ENCODE assay signal across 8 cellular contexts in the genomic region with DNA sequence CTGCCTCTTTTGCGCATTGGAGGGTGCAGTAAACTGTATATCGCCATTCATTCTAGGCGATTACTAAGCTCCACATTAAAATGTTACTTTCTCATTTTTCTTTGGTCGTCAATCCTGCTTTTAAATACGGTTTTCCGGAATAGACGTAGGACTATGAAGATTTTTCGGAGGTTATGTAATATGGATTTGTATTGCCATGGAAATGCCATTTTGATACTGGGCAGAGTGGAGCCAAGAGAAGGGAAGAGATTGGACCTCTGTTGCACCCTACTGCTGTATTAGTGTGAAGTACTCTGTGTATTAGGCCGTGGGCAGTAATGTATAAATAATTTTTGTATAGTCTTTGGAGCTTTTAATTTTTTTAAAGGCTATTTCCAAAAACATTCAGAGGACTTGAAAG. TPM values are rescaled to one million over a fixed set of nuclear protein-coding genes. Genes with fewer than 3 reads are reported as not detected.
DNase-seq lines count a peak whose midpoint lies in the region; ATAC-seq, FAIRE-seq and TF ChIP-seq lines count a peak whose summit lies in the region.

No MANE protein-coding gene starts in this region.

- no peaks in the 10 kb centered on the region for H3K27me3 Mint-ChIP-seq in activated CD4-positive, alpha-beta T cell treated with anti-CD3 and anti-CD28 coated beads, Interleukin-2, amount 10 ng/mL, durations not matched to agents 7 days and 5 days

- H3K9me1 ChIP-seq in endothelial cell of umbilical vein (replicated peaks; ENCODE audit: control insufficient read depth, extremely low read depth, insufficient read depth, low read length) = no peaks in the 10 kb centered on the region

- no peak overlapping the region for H3K4me3 Mint-ChIP-seq in activated CD4-positive, alpha-beta T cell treated with anti-CD3 and anti-CD28 coated beads, Interleukin-2, amount 10 ng/mL, durations not matched to agents 7 days and 5 days

- no peak for DNase-seq in NB4 (ENCODE audit: low read depth)
- DNase-seq in endothelial cell of umbilical vein (ENCODE audit: low read depth, low spot score) = peak; percentile 50
- DNase-seq in NCI-H146 (lab: John Stamatoyannopoulos, UW) = no peak
- no peak for DNase-seq in activated CD4-positive, alpha-beta T cell treated with anti-CD3 and anti-CD28 coated beads, Interleukin-2, amount 10 ng/mL, durations not matched to agents 7 days and 5 days
- DNase-seq in posterior vena cava (ENCODE audit: low spot score) = no peak

- H3K9ac ChIP-seq in endothelial cell of umbilical vein (replicated peaks; ENCODE audit: extremely low read depth, insufficient read depth, low read length) (peak overlapping the region; percentile 97), parathyroid adenoma (peak overlapping the region; percentile 81)

- H3K4me1 ChIP-seq in DOHH2 (ENCODE audit: control insufficient read depth, low read length) (peaks cover 39% of the 10 kb centered on the region), endothelial cell of umbilical vein (ENCODE audit: control insufficient read depth, extremely low read depth, insufficient read depth, low read length) (peaks cover 9% of the 10 kb centered on the region), parathyroid adenoma (peaks cover 8% of the 10 kb centered on the region)

- TF ChIP-seq CTCF in DOHH2 (IDR thresholded peaks at IDR 0.05; ENCODE audit: low read depth, low read length, poor library complexity, severe bottlenecking) (no peak), NB4 (IDR thresholded peaks at IDR 0.05; ENCODE audit: low read depth, low read length) (no peak), endothelial cell of umbilical vein (IDR thresholded peaks at IDR 0.05; ENCODE audit: extremely low read depth in 1 of 2, insufficient read depth in 1 of 2, low read depth in 1 of 2, low read length in 2 of 2) (no peak), parathyroid adenoma (IDR thresholded peaks at IDR 0.05) (no peak)

- H3K27me3 ChIP-seq in DOHH2 (ENCODE audit: control insufficient read depth, low read length) = no peaks in the 10 kb centered on the region
- H3K27me3 ChIP-seq in endothelial cell of umbilical vein (ENCODE audit: control insufficient read depth in 2 of 2, insufficient read depth in 2 of 2, low read length in 2 of 2) = no peaks in the 10 kb centered on the region
- H3K27me3 ChIP-seq in parathyroid adenoma (ENCODE audit: control insufficient read depth, insufficient read depth, low read length) = no peaks in the 10 kb centered on the region

- peaks cover 28% of the 10 kb centered on the region for H3K36me3 Mint-ChIP-seq in activated CD4-positive, alpha-beta T cell treated with anti-CD3 and anti-CD28 coated beads, Interleukin-2, amount 10 ng/mL, durations not matched to agents 7 days and 5 days (ENCODE audit: low read depth)

- peak; percentile 70 for FAIRE-seq in endothelial cell of umbilical vein (lab: Jason Lieb, UNC)

- peak overlapping the region; percentile 77 for H3K27ac ChIP-seq in DOHH2 (ENCODE audit: low read depth, low read length)
- H3K27ac ChIP-seq in endothelial cell of umbilical vein (ENCODE audit: insufficient read depth, low read depth, low read length) = peak overlapping the region; percentile 72
- H3K27ac ChIP-seq in parathyroid adenoma = peak overlapping the region; percentile 92

- H2AFZ ChIP-seq in endothelial cell of umbilical vein (ENCODE audit: low read depth, low read length) (no peak overlapping the region), parathyroid adenoma (peak overlapping the region; percentile 93)

- BruUV-seq in endothelial cell of umbilical vein (replicated peaks; lab: Mats Ljungman, UMichigan) = TSS peak; percentile 40

- POLR2A ChIA-PET in endothelial cell of umbilical vein (lab: Charles Lee) = interaction anchor here (0.5 to 2.7 kb wide), 2 partner anchors 30 to 32 kb away, joined by 3 to 22 read pairs; a partner anchor contains a TSS
- POLR2A ChIA-PET in activated CD4-positive, alpha-beta T cell treated with anti-CD3 and anti-CD28 coated beads, Interleukin-2, amount 10 ng/mL, durations not matched to agents 7 days and 5 days (lab: Charles Lee) = interaction anchor here (0.6 to 1.1 kb wide), 2 partner anchors 134 to 641 kb away, joined by 3 to 4 read pairs; no protein-coding TSS in a partner anchor

- H3K36me3 ChIP-seq in DOHH2 (ENCODE audit: control insufficient read depth, low read length) (peaks cover 54% of the 10 kb centered on the region), endothelial cell of umbilical vein (ENCODE audit: control insufficient read depth in 2 of 2, extremely low read depth in 1 of 2, insufficient read depth in 2 of 2, low read length in 2 of 2) (peaks cover 0 to 3% of the 10 kb centered on the region in 2 experiments), parathyroid adenoma (ENCODE audit: control insufficient read depth, insufficient read depth, low read length) (no peaks in the 10 kb centered on the region)

- H3K79me2 ChIP-seq in DOHH2 (ENCODE audit: control insufficient read depth, low read length) (peaks cover 69% of the 10 kb centered on the region), endothelial cell of umbilical vein (ENCODE audit: control insufficient read depth, insufficient read depth, low read length) (peaks cover 55% of the 10 kb centered on the region), parathyroid adenoma (peaks cover 37% of the 10 kb centered on the region)

- H3K4me3 ChIP-seq in DOHH2 (ENCODE audit: low read length) = peak overlapping the region; percentile 98
- peak overlapping the region; percentile 100 for H3K4me3 ChIP-seq in NB4 (ENCODE audit: low read depth, low read length)
- H3K4me3 ChIP-seq in endothelial cell of umbilical vein (replicated peaks in 1 of 3; ENCODE audit: insufficient read depth in 1 of 3, low read depth in 1 of 3, low read length in 3 of 3) = peak overlapping the region; percentile 85 to 98 (median 94)
- H3K4me3 ChIP-seq in parathyroid adenoma (ENCODE audit: low read depth, low read length) = peak overlapping the region; percentile 90

- TF ChIP-seq POLR2A in NB4 (IDR thresholded peaks at IDR 0.05; ENCODE audit: extremely low read depth, insufficient read length) (no peak), endothelial cell of umbilical vein (IDR thresholded peaks at IDR 0.05; ENCODE audit: low read depth, low read length) (no peak)

- intact Hi-C loops in endothelial cell of umbilical vein (cut with micrococcal nuclease) = no loop called here
- intact Hi-C loops in posterior vena cava (cut with DNase I) = no loop called here

- H3K4me2 ChIP-seq in DOHH2 (ENCODE audit: low read length) = peak overlapping the region; percentile 66
- H3K4me2 ChIP-seq in endothelial cell of umbilical vein (ENCODE audit: insufficient read depth, low read length) = peak overlapping the region; percentile 93
- H3K4me2 ChIP-seq in parathyroid adenoma (ENCODE audit: low read length) = peak overlapping the region; percentile 94

- H4K20me1 ChIP-seq in DOHH2 (ENCODE audit: control insufficient read depth, insufficient read depth, low read depth, low read length) (peaks cover 33% of the 10 kb centered on the region), endothelial cell of umbilical vein (replicated peaks; ENCODE audit: control insufficient read depth, extremely low read depth, insufficient read depth, low read length) (peaks cover 6% of the 10 kb centered on the region)

- peaks cover 4% of the 10 kb centered on the region; the same call in 1 of the 2 replicates for H3F3A ChIP-seq in DOHH2 (ENCODE audit: control insufficient read depth, insufficient read depth)

- CTCF ChIA-PET in endothelial cell of umbilical vein (lab: Charles Lee) = interaction anchor here (0.8 to 1.5 kb wide), 4 partner anchors 15 to 546 kb away, joined by 3 to 5 read pairs (median 4); no protein-coding TSS in a partner anchor
- CTCF ChIA-PET in activated CD4-positive, alpha-beta T cell treated with anti-CD3 and anti-CD28 coated beads, Interleukin-2, amount 10 ng/mL, durations not matched to agents 7 days and 5 days (lab: Charles Lee) = interaction anchor here (1.1 to 1.4 kb wide), 6 partner anchors 16 to 827 kb away, joined by 3 to 6 read pairs (median 4); a partner anchor contains a TSS

- no peaks in the 10 kb centered on the region for H3K9me3 Mint-ChIP-seq in activated CD4-positive, alpha-beta T cell treated with anti-CD3 and anti-CD28 coated beads, Interleukin-2, amount 10 ng/mL, durations not matched to agents 7 days and 5 days

- ATAC-seq in HG02623 (IDR thresholded peaks at IDR 0.05; ENCODE audit: unreplicated experiment) = no peak

- H3K27ac Mint-ChIP-seq in activated CD4-positive, alpha-beta T cell treated with anti-CD3 and anti-CD28 coated beads, Interleukin-2, amount 10 ng/mL, durations not matched to agents 7 days and 5 days = no peak overlapping the region

- H3K9me2 ChIP-seq in DOHH2 (replicated peaks; ENCODE audit: control insufficient read depth, low read length) = no peaks in the 10 kb centered on the region

- dilution Hi-C loops in endothelial cell of umbilical vein (cut with MboI; ENCODE audit: extremely low pct_ligation_motif_present, low sequenced_read_pairs) = no loop called here

- H3K9me3 ChIP-seq in DOHH2 (ENCODE audit: control insufficient read depth, insufficient read depth, low read length) (no peaks in the 10 kb centered on the region), endothelial cell of umbilical vein (replicated peaks; ENCODE audit: control insufficient read depth, insufficient read depth, low read length) (no peaks in the 10 kb centered on the region), parathyroid adenoma (ENCODE audit: control insufficient read depth, low read length) (no peaks in the 10 kb centered on the region)

- peaks cover 48% of the 10 kb centered on the region for H3K4me1 Mint-ChIP-seq in activated CD4-positive, alpha-beta T cell treated with anti-CD3 and anti-CD28 coated beads, Interleukin-2, amount 10 ng/mL, durations not matched to agents 7 days and 5 days

RNA-seq across cellular contexts. Expression of a gene that starts 1.0 kb away (rescaled TPM):
- total RNA-seq in endothelial cell of umbilical vein (86.1 and 87.0 TPM in 2 replicates), posterior vena cava (10 to 100 TPM; 55.0 to 57.2 TPM)
- polyA plus RNA-seq in endothelial cell of umbilical vein = 12.5 and 20.6 TPM in 2 replicates
- polyA plus RNA-seq in endothelial cell of umbilical vein (2011; cell fraction: cytosol; rRNA removed) = 15.6 and 15.9 TPM in 2 replicates
- polyA plus RNA-seq in endothelial cell of umbilical vein (2011; cell fraction: nucleus; rRNA removed) = 131 and 155 TPM in 2 replicates
- 54.1 and 67.7 TPM in 2 replicates for polyA plus RNA-seq in endothelial cell of umbilical vein (2012)
- polyA minus RNA-seq in endothelial cell of umbilical vein = 39.5 and 40.9 TPM in 2 replicates
- 18.6 TPM for polyA minus RNA-seq in endothelial cell of umbilical vein (2011; cell fraction: cytosol; rRNA and poly(A)+ RNA removed)
- polyA minus RNA-seq in endothelial cell of umbilical vein (2011; cell fraction: nucleus; rRNA and poly(A)+ RNA removed) = 95.7 and 107 TPM in 2 replicates
- 100 to 1,000 TPM in 1 of 2 experiments, 10 to 100 TPM in 1; 99.4 to 100 TPM for total RNA-seq in activated CD4-positive, alpha-beta T cell treated with anti-CD3 and anti-CD28 coated beads, Interleukin-2, amount 10 ng/mL, durations not matched to agents 7 days and 5 days

RNA-seq across cellular contexts. Expression of a gene that starts 32.4 kb away (rescaled TPM):
- total RNA-seq in endothelial cell of umbilical vein (29.2 and 30.7 TPM in 2 replicates), posterior vena cava (10 to 100 TPM; 15.7 to 17.5 TPM)
- 26.9 and 27.3 TPM in 2 replicates for polyA plus RNA-seq in endothelial cell of umbilical vein
- 24.5 and 26.7 TPM in 2 replicates for polyA plus RNA-seq in endothelial cell of umbilical vein (2011; cell fraction: cytosol; rRNA removed)
- 54.5 and 56.0 TPM in 2 replicates for polyA plus RNA-seq in endothelial cell of umbilical vein (2011; cell fraction: nucleus; rRNA removed)
- 19.6 and 19.8 TPM in 2 replicates for polyA plus RNA-seq in endothelial cell of umbilical vein (2012)
- 56.1 and 87.6 TPM in 2 replicates for polyA minus RNA-seq in endothelial cell of umbilical vein
- polyA minus RNA-seq in endothelial cell of umbilical vein (2011; cell fraction: cytosol; rRNA and poly(A)+ RNA removed) = 1.8 TPM
- 33.5 and 33.9 TPM in 2 replicates for polyA minus RNA-seq in endothelial cell of umbilical vein (2011; cell fraction: nucleus; rRNA and poly(A)+ RNA removed)
- total RNA-seq in activated CD4-positive, alpha-beta T cell treated with anti-CD3 and anti-CD28 coated beads, Interleukin-2, amount 10 ng/mL, durations not matched to agents 7 days and 5 days = 10 to 100 TPM; 12.5 to 12.9 TPM
